ENCODE assay signal across 9 cellular contexts in the genomic region with DNA sequence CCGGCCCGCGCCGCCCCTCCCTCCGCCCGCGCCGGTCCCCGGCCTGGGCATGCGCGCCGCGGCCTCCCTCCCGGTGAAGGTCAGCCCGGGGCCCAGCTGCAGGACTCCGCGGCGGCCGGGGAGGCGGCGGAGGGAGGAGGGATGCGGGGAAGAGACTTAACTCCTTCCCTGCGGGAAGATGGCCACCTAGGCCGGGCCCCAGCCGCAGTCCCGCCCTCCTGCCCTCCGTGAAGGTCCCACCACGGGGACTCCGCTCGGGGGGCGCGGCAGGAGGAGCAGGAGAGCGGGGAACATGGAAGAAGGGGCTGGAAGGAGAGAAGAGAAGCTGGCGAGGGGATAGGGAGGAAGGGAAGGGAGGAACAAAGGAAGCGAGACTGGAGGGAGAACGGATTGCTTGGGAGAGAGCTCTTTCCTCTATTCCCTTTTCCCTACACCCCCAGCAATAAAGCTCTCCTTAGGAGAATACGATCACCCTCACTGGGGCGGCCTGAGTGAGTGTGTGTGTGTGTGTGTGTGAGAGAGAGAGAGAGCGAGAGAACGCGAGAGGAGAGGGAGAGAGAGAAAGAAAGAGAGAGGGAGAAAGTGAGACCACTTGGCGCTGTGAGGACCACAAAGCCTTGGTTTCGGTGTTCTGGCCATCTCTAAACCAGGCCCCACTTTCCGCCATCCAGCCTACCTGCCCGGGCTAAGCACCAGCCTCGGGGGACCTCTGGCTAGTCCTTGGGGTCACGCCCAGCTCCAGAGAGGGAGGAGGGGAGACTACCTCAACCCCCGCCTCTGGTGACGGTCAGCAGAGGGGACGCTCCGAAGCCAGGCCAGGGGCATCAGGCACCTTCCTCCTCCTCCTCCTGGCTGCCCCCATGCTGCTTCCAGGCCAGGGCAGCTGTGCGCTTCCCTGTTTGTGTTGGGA.
DNase-seq lines count a peak whose midpoint lies in the region; ATAC-seq and TF ChIP-seq lines count a peak whose summit lies in the region.
"Had no signal": no experiment of that assay in that cellular context is flagged by ENCODE, and none has a peak within 500 bp of the region (broad histone marks: within the 10 kb centered on the region; RNA-seq: fewer than 3 reads in every experiment).

No MANE protein-coding gene starts in this region.

- no peaks in the 10 kb centered on the region for H3F3A ChIP-seq in Loucy (ENCODE audit: low read depth)

- H3K9me3 ChIP-seq in Loucy (ENCODE audit: insufficient read depth, low read depth, low read length) = no peaks in the 10 kb centered on the region
- no peaks in the 10 kb centered on the region for H3K9me3 ChIP-seq in iPS-15b (ENCODE audit: control insufficient read depth, insufficient read depth, low read length)

- in situ Hi-C loops in astrocyte of the spinal cord (cut with HindIII; ENCODE audit: low sequenced_read_pairs) = no loop called here

- peak overlapping the region; percentile 94 for H3K27ac ChIP-seq in rectal smooth muscle tissue (ENCODE audit: low read depth, low read length)
- H3K27ac ChIP-seq: HL-60 had no signal

- H3K79me2 ChIP-seq in Loucy (ENCODE audit: insufficient read depth, low read length) = no peaks in the 10 kb centered on the region

- no peaks in the 10 kb centered on the region for H4K20me1 ChIP-seq in Loucy (ENCODE audit: insufficient read depth, low read length, poor library complexity, severe bottlenecking)

- H3K36me3 ChIP-seq in Loucy (ENCODE audit: insufficient read depth, low read length) (no peaks in the 10 kb centered on the region), iPS-15b (ENCODE audit: control insufficient read depth, insufficient read depth, low read length) (no peaks in the 10 kb centered on the region), rectal smooth muscle tissue (ENCODE audit: control insufficient read depth, insufficient read depth, low read length) (no peaks in the 10 kb centered on the region)

- H3K4me2 ChIP-seq in Loucy (ENCODE audit: low read depth, low read length, poor library complexity, severe bottlenecking) = peak overlapping the region; percentile 68

- H3K27me3 ChIP-seq in Loucy (ENCODE audit: insufficient read depth, low read length, poor library complexity, severe bottlenecking) = no peaks in the 10 kb centered on the region
- peaks cover 78% of the 10 kb centered on the region for H3K27me3 ChIP-seq in iPS-15b (ENCODE audit: control insufficient read depth, insufficient read depth, low read length)
- peaks cover 4% of the 10 kb centered on the region for H3K27me3 ChIP-seq in rectal smooth muscle tissue (ENCODE audit: control insufficient read depth, insufficient read depth, low read length)

- peak in 11 of 14 donors; percentile 59 to 88 (median 71) for DNase-seq in C1 segment of cervical spinal cord (lab: John Stamatoyannopoulos, UW)
- peak; percentile 78 for DNase-seq in astrocyte of the spinal cord (ENCODE audit: low read depth, low spot score)
- DNase-seq in stimulated activated naive CD4-positive, alpha-beta T cell treated with Interleukin-2 at 50 U/mL for 16 hours (lab: John Stamatoyannopoulos, UW) = no peak

- ATAC-seq in GM19395 (IDR thresholded peaks at IDR 0.05; ENCODE audit: unreplicated experiment) (no peak), GM18870 (IDR thresholded peaks at IDR 0.05; ENCODE audit: unreplicated experiment) (no peak)

- H2AFZ ChIP-seq in Loucy (ENCODE audit: low read length) = peak overlapping the region; percentile 86; the same call in 1 of the 2 replicates

- H3K9me2 ChIP-seq in Loucy (replicated peaks; ENCODE audit: low read depth, low read length) = no peaks in the 10 kb centered on the region

- TF ChIP-seq CTCF in Loucy (conservative IDR thresholded peaks at IDR 0.05; ENCODE audit: low read length) (no peak), astrocyte of the spinal cord (IDR thresholded peaks at IDR 0.05; ENCODE audit: low read depth, low read length) (no peak)

- H3K4me1 ChIP-seq in Loucy (ENCODE audit: insufficient read depth, low read length, poor library complexity, severe bottlenecking) (peaks cover 11% of the 10 kb centered on the region), iPS-15b (ENCODE audit: control insufficient read depth, insufficient read depth, low read length) (peaks cover 7% of the 10 kb centered on the region), rectal smooth muscle tissue (ENCODE audit: control insufficient read depth, insufficient read depth, low read length) (peaks cover 31% of the 10 kb centered on the region)

- peak overlapping the region; percentile 60 for H3K4me3 ChIP-seq in Loucy (ENCODE audit: low read length, poor library complexity, severe bottlenecking)
- H3K4me3 ChIP-seq in astrocyte of the spinal cord (ENCODE audit: low read depth, low read length) = peak overlapping the region; percentile 59
- peak overlapping the region; percentile 79 for H3K4me3 ChIP-seq in iPS-15b (ENCODE audit: low read depth, low read length)
- H3K4me3 ChIP-seq in rectal smooth muscle tissue (ENCODE audit: low read length) = peak overlapping the region; percentile 71

- H3K9ac ChIP-seq in Loucy (ENCODE audit: low read depth, low read length, poor library complexity, severe bottlenecking) (no peak overlapping the region), iPS-15b (ENCODE audit: low read depth, low read length) (no peak overlapping the region), rectal smooth muscle tissue (ENCODE audit: low read length) (peak overlapping the region; percentile 84)
